ENCODE assay signal across 10 cellular contexts in genomic region chr10:93463723-93464511, GRCh38. TPM values are rescaled to one million over a fixed set of nuclear protein-coding genes. Genes with fewer than 3 reads are reported as not detected.
A peak's percentile ranks its signal among the peaks of the same experiment; 100 is the strongest.
DNase-seq lines count a peak whose midpoint lies in the region; ATAC-seq and TF ChIP-seq lines count a peak whose summit lies in the region.
"Had no signal": no experiment of that assay in that cellular context is flagged by ENCODE, and none has a peak within 500 bp of the region (broad histone marks: within the 10 kb centered on the region; RNA-seq: fewer than 3 reads in every experiment).

No MANE protein-coding gene starts in this region.

- DNase-seq in HCEC 1CT (peak; percentile 73), glutamatergic neuron (no peak), gastrocnemius medialis (peak in 1 of 2 donors; percentile 26), G401 (ENCODE audit: low spot score) (no peak), BE2C (no peak), ureter (ENCODE audit: low spot score) (no peak)
- no peak for DNase-seq in activated CD4-positive, alpha-beta memory T cell treated with anti-CD3 and anti-CD28 coated beads for 36 hours
- DNase-seq: GDM1, T1000 had no signal

- intact Hi-C loops in activated CD4-positive, alpha-beta memory T cell treated with anti-CD3 and anti-CD28 coated beads for 36 hours (cut with micrococcal nuclease) = loop anchor here (1.0 kb wide), 3 partner anchors 18 to 85 kb away; partner anchors contain the start of gene MYOF
- intact Hi-C loops in gastrocnemius medialis (cut with DNase I; ENCODE audit: low total_unique reads) = no loop called here

- H3K36me3 Mint-ChIP-seq in activated CD4-positive, alpha-beta memory T cell treated with anti-CD3 and anti-CD28 coated beads for 36 hours = peaks cover 13% of the 10 kb centered on the region
- no peaks in the 10 kb centered on the region for H3K36me3 Mint-ChIP-seq in glutamatergic neuron (ENCODE audit: unreplicated experiment)

- H3K9me3 ChIP-seq in gastrocnemius medialis (no peaks in the 10 kb centered on the region), BE2C (no peaks in the 10 kb centered on the region)

- TF ChIP-seq POLR2A in gastrocnemius medialis (IDR thresholded peaks at IDR 0.05) = no peak

- POLR2A ChIA-PET in activated CD4-positive, alpha-beta memory T cell treated with anti-CD3 and anti-CD28 coated beads for 36 hours (lab: Charles Lee) = interaction anchor here (2.3 kb wide), 1 partner anchor 84 kb away, joined by 17 read pairs; no protein-coding TSS in a partner anchor

- H3K4me3 Mint-ChIP-seq in activated CD4-positive, alpha-beta memory T cell treated with anti-CD3 and anti-CD28 coated beads for 36 hours = no peak overlapping the region
- no peak overlapping the region for H3K4me3 Mint-ChIP-seq in glutamatergic neuron (ENCODE audit: unreplicated experiment)

- peak overlapping the region; percentile 71 to 86 (median 78) for H3K27ac ChIP-seq in gastrocnemius medialis

- in situ Hi-C loops in gastrocnemius medialis (cut with MboI; ENCODE audit: low sequenced_read_pairs in 4 of 4) (no loop called here), G401 (cut with HindIII; ENCODE audit: low sequenced_read_pairs) (no loop called here)

- H3K36me3 ChIP-seq in gastrocnemius medialis (no peaks in the 10 kb centered on the region), BE2C (no peaks in the 10 kb centered on the region)

- TF ChIP-seq CTCF in glutamatergic neuron (IDR thresholded peaks at IDR 0.05; ENCODE audit: partially characterized antibody, unreplicated experiment) (no peak), gastrocnemius medialis (IDR thresholded peaks at IDR 0.05 in 4 of 5, conservative IDR thresholded peaks at IDR 0.05 in 1 of 5) (no peak), BE2C (IDR thresholded peaks at IDR 0.05; ENCODE audit: low read depth, low read length) (no peak)

- peaks cover 41% of the 10 kb centered on the region for H3K4me1 Mint-ChIP-seq in activated CD4-positive, alpha-beta memory T cell treated with anti-CD3 and anti-CD28 coated beads for 36 hours (ENCODE audit: low read depth)
- H3K4me1 Mint-ChIP-seq in glutamatergic neuron (ENCODE audit: low read depth, unreplicated experiment) = peaks cover 3% of the 10 kb centered on the region

- H3K27me3 ChIP-seq in gastrocnemius medialis = peaks cover 0 to 6% (median 0%) of the 10 kb centered on the region in 3 donors
- H3K27me3 ChIP-seq in BE2C = no peaks in the 10 kb centered on the region

- no peaks in the 10 kb centered on the region for H3K27me3 Mint-ChIP-seq in activated CD4-positive, alpha-beta memory T cell treated with anti-CD3 and anti-CD28 coated beads for 36 hours
- H3K27me3 Mint-ChIP-seq in glutamatergic neuron (ENCODE audit: unreplicated experiment) = peaks cover 6% of the 10 kb centered on the region

- H3K4me1 ChIP-seq in gastrocnemius medialis (peaks cover 14 to 36% of the 10 kb centered on the region in 2 donors), BE2C (no peaks in the 10 kb centered on the region)

- ATAC-seq in gastrocnemius medialis (peak; percentile 19 to 25), GM21528 (IDR thresholded peaks at IDR 0.05; ENCODE audit: low FRiP score, unreplicated experiment) (no peak)

- CTCF ChIA-PET in activated CD4-positive, alpha-beta memory T cell treated with anti-CD3 and anti-CD28 coated beads for 36 hours (lab: Charles Lee) = interaction anchor here (1.2 to 5.3 kb wide), 3 partner anchors 19 to 86 kb away, joined by 5 to 65 read pairs (median 38); partner anchors contain the start of gene MYOF

- H3K27ac Mint-ChIP-seq in activated CD4-positive, alpha-beta memory T cell treated with anti-CD3 and anti-CD28 coated beads for 36 hours = peak overlapping the region; percentile 26
- H3K27ac Mint-ChIP-seq in glutamatergic neuron (ENCODE audit: unreplicated experiment) = peak overlapping the region; percentile 31

- H3K4me3 ChIP-seq in gastrocnemius medialis (no peak overlapping the region), BE2C (ENCODE audit: low read depth, low read length) (no peak overlapping the region)

- no peaks in the 10 kb centered on the region for H3K9me3 Mint-ChIP-seq in activated CD4-positive, alpha-beta memory T cell treated with anti-CD3 and anti-CD28 coated beads for 36 hours
- no peaks in the 10 kb centered on the region for H3K9me3 Mint-ChIP-seq in glutamatergic neuron (ENCODE audit: unreplicated experiment)

RNA-seq across cellular contexts. Expression of gene MYOF, which starts 18.2 kb away (rescaled TPM):
- total RNA-seq in activated CD4-positive, alpha-beta memory T cell treated with anti-CD3 and anti-CD28 coated beads for 36 hours = 10 to 100 TPM; 49.3 to 49.7 TPM
- total RNA-seq in glutamatergic neuron (ENCODE audit: unreplicated experiment) (0.42 TPM), gastrocnemius medialis (10 to 100 TPM in 1 of 4 donors, 1 to 10 TPM in 3; 4.1 to 10.3 (median 6.3) TPM), ureter (339 TPM)
- total RNA-seq in G401 (2014; rRNA removed; shearing (Covaris generic)) = 71.6 and 72.7 TPM in 2 replicates
- polyA plus RNA-seq in BE2C (2012; ENCODE audit: insufficient read depth, insufficient read length, low read depth) = 0.09 TPM

RNA-seq across cellular contexts. Expression of gene CEP55, which starts 32.5 kb away (rescaled TPM):
- total RNA-seq in activated CD4-positive, alpha-beta memory T cell treated with anti-CD3 and anti-CD28 coated beads for 36 hours = 10 to 100 TPM; 88.0 to 91.3 TPM
- total RNA-seq in glutamatergic neuron (ENCODE audit: unreplicated experiment) = 6.0 TPM
- total RNA-seq in gastrocnemius medialis = under 1 TPM; 0.32 to 0.62 (median 0.37) TPM
- total RNA-seq in G401 (2014; rRNA removed; shearing (Covaris generic)) = 52.9 and 58.9 TPM in 2 replicates
- 2.0 TPM for polyA plus RNA-seq in BE2C (2012; ENCODE audit: insufficient read depth, insufficient read length, low read depth)
- 0.89 TPM for total RNA-seq in ureter
